In genomic region chr15:83065431-83065830, GRCh38 we compare ENCODE assay signal across 9 cellular contexts. TPM values are rescaled to one million over a fixed set of nuclear protein-coding genes. Genes with fewer than 3 reads are reported as not detected.
DNase-seq lines count a peak whose midpoint lies in the region; ATAC-seq and TF ChIP-seq lines count a peak whose summit lies in the region.
"Had no signal": no experiment of that assay in that cellular context is flagged by ENCODE, and none has a peak within 500 bp of the region (broad histone marks: within the 10 kb centered on the region; RNA-seq: fewer than 3 reads in every experiment).

No MANE protein-coding gene starts in this region.

- peaks cover 59% of the 10 kb centered on the region for H3K79me2 ChIP-seq in hepatocyte

- intact Hi-C loops in spleen (cut with DNase I; ENCODE audit: low total_unique reads): no loop called here

- peak overlapping the region; percentile 79 for H3K27ac Mint-ChIP-seq in HFFc6

- no peak for ATAC-seq in HG02759 (IDR thresholded peaks at IDR 0.05; ENCODE audit: unreplicated experiment)

- H3K27ac ChIP-seq in WERI-Rb-1: no peak overlapping the region
- peak overlapping the region; percentile 99 for H3K27ac ChIP-seq in hepatocyte
- peak overlapping the region in 3 of 8 donors; percentile 93 to 97 (median 97) for H3K27ac ChIP-seq in spleen

- H3K4me3 ChIP-seq in WERI-Rb-1 (ENCODE audit: low read depth, low read length) (peak overlapping the region; percentile 93; the same call in 1 of the 2 replicates), hepatocyte (peak overlapping the region; percentile 76), spleen (peak overlapping the region; percentile 74 to 99 (median 98))

- TF ChIP-seq CTCF in HFFc6 (IDR thresholded peaks at IDR 0.05): no peak
- no peak for TF ChIP-seq CTCF in WERI-Rb-1 (IDR thresholded peaks at IDR 0.05; ENCODE audit: low read depth, low read length)
- no peak for TF ChIP-seq CTCF in hepatocyte (IDR thresholded peaks at IDR 0.05; ENCODE audit: poor library complexity)
- TF ChIP-seq CTCF in spleen (IDR thresholded peaks at IDR 0.05 in 8 of 11, conservative IDR thresholded peaks at IDR 0.05 in 3 of 11): no peak

- H3K36me3 ChIP-seq in WERI-Rb-1 (peaks cover 42% of the 10 kb centered on the region), hepatocyte (replicated peaks; ENCODE audit: insufficient read depth, low read depth) (no peaks in the 10 kb centered on the region), spleen (peaks cover 0 to 16% (median 0%) of the 10 kb centered on the region in 6 donors)

- no peaks in the 10 kb centered on the region for H3K27me3 ChIP-seq in WERI-Rb-1 (ENCODE audit: insufficient read depth, low read depth, severe bottlenecking)
- no peaks in the 10 kb centered on the region for H3K27me3 ChIP-seq in hepatocyte
- no peaks in the 10 kb centered on the region for H3K27me3 ChIP-seq in spleen (replicated peaks in 1 of 7)

- no peaks in the 10 kb centered on the region; the same call in 1 of the 2 replicates for H3K27me3 Mint-ChIP-seq in HFFc6 (ENCODE audit: insufficient read depth)

- H3K36me3 Mint-ChIP-seq in HFFc6 (ENCODE audit: low read depth): peaks cover 21% of the 10 kb centered on the region

- DNase-seq in HFFc6: no peak
- DNase-seq in WERI-Rb-1: no peak
- DNase-seq in hepatocyte (ENCODE audit: low spot score): no peak
- no peak for DNase-seq in spleen
- no peak for DNase-seq in EL
- no peak for DNase-seq in GM19238 (ENCODE audit: insufficient read length, low spot score)
- DNase-seq in inferior parietal cortex (ENCODE audit: extremely low spot score): no peak
- DNase-seq: activated CD4-positive, alpha-beta T cell treated with anti-CD3 and anti-CD28 coated beads, Interleukin-2, amount 50 U/mL, for 4 hours had no signal

- no peak overlapping the region for H2AFZ ChIP-seq in hepatocyte

- peak overlapping the region; percentile 92 for H3K4me2 ChIP-seq in hepatocyte

- no peak for TF ChIP-seq POLR2A in spleen (IDR thresholded peaks at IDR 0.05)

- H3K9me3 Mint-ChIP-seq in HFFc6: peaks cover 6% of the 10 kb centered on the region

- H3K9me3 ChIP-seq in WERI-Rb-1 (ENCODE audit: severe bottlenecking) (no peaks in the 10 kb centered on the region), hepatocyte (ENCODE audit: low read depth) (no peaks in the 10 kb centered on the region), spleen (peaks cover 0 to 12% (median 6%) of the 10 kb centered on the region in 8 donors)

- H4K20me1 ChIP-seq in hepatocyte (ENCODE audit: insufficient read depth, poor library complexity, severe bottlenecking): peaks cover 43% of the 10 kb centered on the region

- H3K9me2 ChIP-seq in hepatocyte (replicated peaks; ENCODE audit: insufficient read depth): no peaks in the 10 kb centered on the region

- H3K4me3 Mint-ChIP-seq in HFFc6: no peak overlapping the region; the same call in 1 of the 2 replicates

- H3K4me1 ChIP-seq in hepatocyte (ENCODE audit: insufficient read depth) (peaks cover 27% of the 10 kb centered on the region), spleen (peaks cover 34 to 71% (median 65%) of the 10 kb centered on the region in 6 donors)

- 38% methylated on average over 3 of the region's 3 CpGs for WGBS in hepatocyte (ENCODE audit: low lambda C conversion rate, missing lambda C conversion rate)
- 30 to 49% (median 32%) methylated on average over 3 of the region's 3 CpGs for WGBS in spleen, 5 donors

- peaks cover 20% of the 10 kb centered on the region for H3K4me1 Mint-ChIP-seq in HFFc6 (ENCODE audit: low read depth)

RNA-seq across cellular contexts. Expression of gene BTBD1, which starts 1.6 kb away (rescaled TPM):
- total RNA-seq in HFFc6 (2021; fragmentation: NEBNext Ultra II Directional; extraction: Animal tissue kit (Norgen Biotek cat#: 25700)): 10 to 100 TPM; 62.2 to 74.8 (median 69.4) TPM
- total RNA-seq in hepatocyte: 91.0 and 93.0 TPM in 2 replicates
- polyA plus RNA-seq in hepatocyte: 42.2 and 43.8 TPM in 2 replicates
- total RNA-seq in spleen: 10 to 100 TPM; 39.2 to 70.8 (median 48.6) TPM
- 10 to 100 TPM; 14.9 to 22.0 (median 21.5) TPM for polyA plus RNA-seq in spleen

RNA-seq across cellular contexts. Expression of gene TM6SF1, which starts 42.0 kb away (rescaled TPM):
- total RNA-seq in HFFc6 (2021; fragmentation: NEBNext Ultra II Directional; extraction: Animal tissue kit (Norgen Biotek cat#: 25700)): under 1 TPM in 4 of 6 experiments, not detected in 2; 0.25 to 0.46 (median 0.42) TPM
- total RNA-seq in hepatocyte: 0.20 and 0.52 TPM in 2 replicates
- 0.35 TPM in 1 of 2 replicates, not detected in the other for polyA plus RNA-seq in hepatocyte
- total RNA-seq in spleen: 10 to 100 TPM in 5 of 7 donors, 1 to 10 TPM in 2; 7.0 to 15.0 (median 12.2) TPM
- polyA plus RNA-seq in spleen: 1 to 10 TPM; 4.5 to 5.9 (median 5.5) TPM

RNA-seq across cellular contexts. Expression of gene C15orf40, which starts 54.0 kb away (rescaled TPM):
- 10 to 100 TPM; 21.1 to 31.5 (median 26.3) TPM for total RNA-seq in HFFc6 (2021; fragmentation: NEBNext Ultra II Directional; extraction: Animal tissue kit (Norgen Biotek cat#: 25700))
- 7.5 and 12.2 TPM in 2 replicates for total RNA-seq in hepatocyte
- 29.1 and 31.4 TPM in 2 replicates for polyA plus RNA-seq in hepatocyte
- 10 to 100 TPM; 12.9 to 34.9 (median 20.6) TPM for total RNA-seq in spleen
- polyA plus RNA-seq in spleen: 10 to 100 TPM; 22.8 to 26.8 (median 26.3) TPM
